15 cellular contexts compared by ENCODE assay signal in the genomic region with DNA sequence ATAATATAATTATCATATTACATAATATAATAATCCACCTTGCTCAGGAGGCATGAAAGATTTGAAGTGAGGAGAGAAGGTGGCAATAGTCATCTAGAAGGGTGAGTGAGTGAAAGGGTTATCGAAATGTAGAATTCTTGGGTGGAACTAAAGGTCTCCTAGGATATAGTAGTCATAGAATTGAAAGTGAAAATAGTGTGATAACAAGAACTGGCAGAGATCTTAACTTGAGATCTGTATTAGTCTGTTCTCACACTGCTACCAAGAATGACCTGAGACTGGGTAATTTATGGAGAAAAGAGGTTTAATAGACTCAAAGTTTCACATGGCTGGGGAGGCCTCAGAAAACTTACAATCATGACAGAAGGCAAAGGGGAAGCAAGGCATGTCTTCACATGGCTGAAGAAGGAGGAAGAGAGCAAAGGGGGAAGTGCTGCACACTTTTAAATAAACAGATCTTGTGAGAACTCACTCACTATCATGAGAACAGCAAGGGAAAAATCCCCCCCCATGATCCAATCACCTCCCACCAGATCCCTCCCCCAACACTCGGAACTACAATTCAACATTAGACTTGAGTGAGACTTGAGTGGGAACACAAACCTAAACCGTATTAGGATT.
DNase-seq lines count a peak whose midpoint lies in the region; ATAC-seq lines count a peak whose summit lies in the region.
"Had no signal": no experiment of that assay in that cellular context is flagged by ENCODE, and none has a peak within 500 bp of the region (broad histone marks: within the 10 kb centered on the region; RNA-seq: fewer than 3 reads in every experiment).

No MANE protein-coding gene starts in this region.

- ATAC-seq in GM18519 (IDR thresholded peaks at IDR 0.05; ENCODE audit: low FRiP score, unreplicated experiment) = peak; percentile 91
- ATAC-seq in GM21529 (IDR thresholded peaks at IDR 0.05; ENCODE audit: unreplicated experiment) = peak; percentile 70
- ATAC-seq in HG03280 (IDR thresholded peaks at IDR 0.05; ENCODE audit: unreplicated experiment) = peak; percentile 73
- ATAC-seq in Right ventricle myocardium inferior = no peak
- ATAC-seq in HG02884 (IDR thresholded peaks at IDR 0.05; ENCODE audit: unreplicated experiment) = no peak
- ATAC-seq: gastroesophageal sphincter, left lobe of liver had no signal

- intact Hi-C loops in Right ventricle myocardium inferior (cut with DNase I) = no loop called here

- peak; percentile 66 for DNase-seq in SKM-1 treated with dmso at 0.1 percent for 144 hours (lab: John Stamatoyannopoulos, UW; ENCODE audit: unreplicated experiment)
- DNase-seq in Right ventricle myocardium inferior (ENCODE audit: missing footprints) = no peak
- no peak for DNase-seq in COLO668 (lab: John Stamatoyannopoulos, UW; ENCODE audit: unreplicated experiment)
- no peak for DNase-seq in NCI-H510A treated with DMSO at 0.1 percent for 48 hours (lab: John Stamatoyannopoulos, UW)
- DNase-seq: aorta; CD8-positive, alpha-beta memory T cell; H7; NCI-H2029 treated with DMSO at 0.1 percent for 48 hours; spleen had no signal

Comparison
In these comparisons a context has a peak if more than half of its experiments do, and no peak if none do; other contexts are left out.
1. ATAC-seq: peak in GM18519 (single experiment), GM21529 (single experiment) and HG03280 (single experiment); none in Right ventricle myocardium inferior (single experiment) and HG02884 (single experiment).